26 cellular contexts compared by ENCODE assay signal in genomic region chr15:73979636-73980035, GRCh38.
"Had no signal": no experiment of that assay in that cellular context is flagged by ENCODE, and none has a peak within 500 bp of the region (broad histone marks: within the 10 kb centered on the region; RNA-seq: fewer than 3 reads in every experiment).

No MANE protein-coding gene starts in this region.

- DNase-seq: cortex of kidney; dorsolateral prefrontal cortex; effector memory CD4-positive, alpha-beta T cell; foreskin fibroblast; glutamatergic neuron; kidney; left cardiac atrium; left ventricle myocardium superior; naive thymus-derived CD4-positive, alpha-beta T cell; nephron progenitor cell; retina; spleen; stimulated activated CD4-positive, alpha-beta T cell treated with anti-CD3 and anti-CD28 coated beads, Interleukin-15, amount 100 ng/mL, for 24 hours; stimulated activated CD4-positive, alpha-beta T cell treated with anti-CD3 and anti-CD28 coated beads, Interleukin-1b, Interleukin-23, amount 100 ng/mL, for 48 hours; stimulated activated CD4-positive, alpha-beta T cell treated with anti-CD3 and anti-CD28 coated beads, Interleukin-4, amount 100 ng/mL, for 24 hours; stimulated activated naive B cell treated with anti-CD40 and anti-IgM and Interleukin-4, amounts not matched to agents 10 μg/mL and 1 μg/mL and 100 μg/mL, for 72 hours; stimulated activated naive CD8-positive, alpha-beta T cell treated with anti-CD3 and anti-CD28 coated beads, Interleukin-15, amount 100 ng/mL, for 72 hours; testis; transverse colon had no signal

- H2AFZ ChIP-seq: parathyroid adenoma had no signal

- H3K27me3 ChIP-seq: right lobe of liver, testis had no signal

- H3K79me2 ChIP-seq: parathyroid adenoma had no signal

- H3K4me3 ChIP-seq: dorsolateral prefrontal cortex, esophagus muscularis mucosa, gastroesophageal sphincter, lung, prostate gland, right lobe of liver, spleen, testis, transverse colon had no signal

- H3K9me3 Mint-ChIP-seq: nephron progenitor cell; stimulated activated naive B cell treated with anti-CD40 and anti-IgM and Interleukin-4, amounts not matched to agents 10 μg/mL and 1 μg/mL and 100 μg/mL, for 72 hours had no signal

- H3K4me3 Mint-ChIP-seq: naive thymus-derived CD4-positive, alpha-beta T cell; nephron progenitor cell; stimulated activated naive B cell treated with anti-CD40 and anti-IgM and Interleukin-4, amounts not matched to agents 10 μg/mL and 1 μg/mL and 100 μg/mL, for 72 hours had no signal

- H3K27ac ChIP-seq: dorsolateral prefrontal cortex, epithelial cell of prostate, esophagus muscularis mucosa, gastroesophageal sphincter, parathyroid adenoma, prostate gland, right lobe of liver, spleen, testis, transverse colon had no signal

- H3K27ac Mint-ChIP-seq: stimulated activated naive B cell treated with anti-CD40 and anti-IgM and Interleukin-4, amounts not matched to agents 10 μg/mL and 1 μg/mL and 100 μg/mL, for 72 hours; stimulated activated naive CD8-positive, alpha-beta T cell treated with anti-CD3 and anti-CD28 coated beads, Interleukin-15, amount 100 ng/mL, for 72 hours had no signal

- H3K9me3 ChIP-seq: esophagus muscularis mucosa, gastroesophageal sphincter, prostate gland, right lobe of liver, spleen, testis, transverse colon had no signal

- ATAC-seq: gastroesophageal sphincter; left cardiac atrium; left ventricle myocardium superior; naive thymus-derived CD4-positive, alpha-beta T cell; right lobe of liver; stimulated activated naive B cell treated with anti-CD40 and anti-IgM and Interleukin-4, amounts not matched to agents 10 μg/mL and 1 μg/mL and 100 μg/mL, for 72 hours; stimulated activated naive CD8-positive, alpha-beta T cell treated with anti-CD3 and anti-CD28 coated beads, Interleukin-15, amount 100 ng/mL, for 72 hours had no signal

- H3K9ac ChIP-seq: parathyroid adenoma had no signal

- H3K36me3 ChIP-seq: gastroesophageal sphincter, prostate gland, transverse colon had no signal
